In the genomic region with DNA sequence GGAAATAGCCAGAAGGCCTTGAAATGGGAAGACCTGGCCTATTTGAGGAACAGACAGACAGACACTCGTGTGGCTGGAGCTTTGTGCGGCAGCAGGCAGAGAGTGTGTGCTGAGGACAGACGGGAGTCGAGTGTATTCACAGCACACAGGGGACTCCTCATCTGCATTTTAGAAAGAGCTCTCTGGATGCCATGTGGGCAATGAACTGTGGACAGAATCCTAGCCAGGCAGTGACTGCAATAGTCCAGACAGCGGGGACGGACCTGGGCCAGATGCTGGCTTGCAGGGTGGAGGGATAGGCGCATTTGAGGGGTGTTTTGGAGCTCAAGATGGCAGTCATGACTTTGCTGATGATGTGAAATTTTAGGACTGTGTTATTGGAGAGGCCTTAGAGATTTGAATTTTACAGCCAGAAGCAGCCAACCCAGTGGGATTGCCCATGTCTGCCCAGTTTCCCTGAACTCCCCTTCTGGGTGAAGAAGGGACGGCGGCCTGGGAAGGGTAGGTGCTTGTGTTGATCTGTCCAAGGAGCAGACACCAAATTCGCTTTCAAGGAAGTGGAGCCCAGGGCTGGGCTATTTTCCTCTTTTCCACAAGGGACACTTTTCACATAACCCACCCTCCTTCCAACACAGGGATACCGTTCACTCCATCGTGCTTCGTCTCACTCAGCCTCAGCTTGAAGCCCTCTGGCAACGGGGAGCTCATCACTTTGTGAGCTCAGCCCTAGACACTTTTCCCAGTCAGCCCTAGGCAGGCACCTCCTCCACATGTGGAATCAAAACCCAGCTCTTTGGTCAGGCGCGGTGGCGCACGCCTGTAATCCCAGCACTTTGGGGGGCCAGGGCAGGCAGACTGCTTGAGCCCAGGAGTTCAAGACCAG, we compare ENCODE assay signal across 8 cellular contexts. TPM values are rescaled to one million over a fixed set of nuclear protein-coding genes. Genes with fewer than 3 reads are reported as not detected.
A peak's percentile ranks its signal among the peaks of the same experiment; 100 is the strongest.
DNase-seq lines count a peak whose midpoint lies in the region; ATAC-seq and TF ChIP-seq lines count a peak whose summit lies in the region.

No MANE protein-coding gene starts in this region.

- no peaks in the 10 kb centered on the region for H3K27me3 ChIP-seq in WERI-Rb-1 (ENCODE audit: insufficient read depth, low read depth, severe bottlenecking)
- H3K27me3 ChIP-seq in gastroesophageal sphincter: no peaks in the 10 kb centered on the region
- H3K27me3 ChIP-seq in smooth muscle cell (ENCODE audit: low read depth): no peaks in the 10 kb centered on the region

- no peak overlapping the region for H3K4me3 ChIP-seq in WERI-Rb-1 (ENCODE audit: low read depth, low read length)
- H3K4me3 ChIP-seq in gastroesophageal sphincter: no peak overlapping the region
- no peak overlapping the region for H3K4me3 ChIP-seq in smooth muscle cell

- TF ChIP-seq CTCF in WERI-Rb-1 (IDR thresholded peaks at IDR 0.05; ENCODE audit: low read depth, low read length) (no peak), gastroesophageal sphincter (IDR thresholded peaks at IDR 0.05) (no peak), smooth muscle cell (IDR thresholded peaks at IDR 0.05; ENCODE audit: borderline replicate concordance, insufficient read depth, poor library complexity, severe bottlenecking) (no peak)

- H3K27ac ChIP-seq in WERI-Rb-1 (peak overlapping the region; percentile 68), gastroesophageal sphincter (peak overlapping the region in 3 of 4 donors; percentile 51 to 75 (median 71)), smooth muscle cell (ENCODE audit: low read depth) (peak overlapping the region; percentile 98)

- H3K9ac ChIP-seq in smooth muscle cell (ENCODE audit: low read depth): peak overlapping the region; percentile 89

- TF ChIP-seq POLR2A in gastroesophageal sphincter (IDR thresholded peaks at IDR 0.05): no peak

- no peak for TF ChIP-seq EP300 in gastroesophageal sphincter (IDR thresholded peaks at IDR 0.05)

- H4K20me1 ChIP-seq in smooth muscle cell (ENCODE audit: low read depth): no peaks in the 10 kb centered on the region

- H3K4me1 ChIP-seq in gastroesophageal sphincter: no peaks in the 10 kb centered on the region
- peaks cover 13% of the 10 kb centered on the region for H3K4me1 ChIP-seq in smooth muscle cell (ENCODE audit: low read depth)

- H3F3A ChIP-seq in smooth muscle cell (ENCODE audit: low read depth): peaks cover 31% of the 10 kb centered on the region

- H3K79me2 ChIP-seq in smooth muscle cell (ENCODE audit: low read depth): no peaks in the 10 kb centered on the region

- H3K36me3 ChIP-seq in WERI-Rb-1: no peaks in the 10 kb centered on the region; the same call in 1 of the 2 replicates
- H3K36me3 ChIP-seq in gastroesophageal sphincter: no peaks in the 10 kb centered on the region
- no peaks in the 10 kb centered on the region for H3K36me3 ChIP-seq in smooth muscle cell (ENCODE audit: low read depth)

- DNase-seq in NCI-H1105 treated with DMSO at 0.1 percent for 48 hours (lab: John Stamatoyannopoulos, UW) (peak; percentile 1), NCI-H1105 (lab: John Stamatoyannopoulos, UW) (no peak), WERI-Rb-1 (no peak), smooth muscle cell (lab: John Stamatoyannopoulos, UW; ENCODE audit: unreplicated experiment) (no peak)

- no peak overlapping the region for H2AFZ ChIP-seq in smooth muscle cell (ENCODE audit: low read depth)

- H3K9me3 ChIP-seq in WERI-Rb-1 (ENCODE audit: severe bottlenecking) (no peaks in the 10 kb centered on the region), gastroesophageal sphincter (no peaks in the 10 kb centered on the region), smooth muscle cell (replicated peaks; ENCODE audit: low read depth) (no peaks in the 10 kb centered on the region)

- WGBS in gastroesophageal sphincter (ENCODE audit: low coverage in 1 of 2), 2 donors: 85 to 87% methylated on average over 7 to 8 of the region's 18 CpGs
- WGBS in smooth muscle cell (ENCODE audit: low lambda C conversion rate): 81% methylated on average over 18 of the region's 18 CpGs

- ATAC-seq in gastroesophageal sphincter: no peak
- ATAC-seq in GM21526 (IDR thresholded peaks at IDR 0.05; ENCODE audit: low FRiP score, unreplicated experiment): no peak
- no peak for ATAC-seq in HG02852 (IDR thresholded peaks at IDR 0.05; ENCODE audit: unreplicated experiment)
- ATAC-seq in GM21447 (IDR thresholded peaks at IDR 0.05; ENCODE audit: unreplicated experiment): no peak

- H3K4me2 ChIP-seq in smooth muscle cell: peak overlapping the region; percentile 72

RNA-seq across cellular contexts. Expression of a gene that starts 43.8 kb away (rescaled TPM):
- total RNA-seq in gastroesophageal sphincter: 1 to 10 TPM in 2 of 4 donors, under 1 TPM in 2; 0.31 to 2.1 (median 1.1) TPM
- total RNA-seq in smooth muscle cell: 2.0 and 3.6 TPM in 2 replicates
- polyA plus RNA-seq in smooth muscle cell: 4.4 and 5.3 TPM in 2 replicates

RNA-seq across cellular contexts. Expression of a gene that starts 50.9 kb away (rescaled TPM):
- total RNA-seq in gastroesophageal sphincter (under 1 TPM in 1 of 4 donors, not detected in 3; 0.15 TPM), smooth muscle cell (not detected in 2 replicates)
- 0.84 TPM in 1 of 2 replicates, not detected in the other for polyA plus RNA-seq in smooth muscle cell
